8 cellular contexts compared by ENCODE assay signal in the genomic region with DNA sequence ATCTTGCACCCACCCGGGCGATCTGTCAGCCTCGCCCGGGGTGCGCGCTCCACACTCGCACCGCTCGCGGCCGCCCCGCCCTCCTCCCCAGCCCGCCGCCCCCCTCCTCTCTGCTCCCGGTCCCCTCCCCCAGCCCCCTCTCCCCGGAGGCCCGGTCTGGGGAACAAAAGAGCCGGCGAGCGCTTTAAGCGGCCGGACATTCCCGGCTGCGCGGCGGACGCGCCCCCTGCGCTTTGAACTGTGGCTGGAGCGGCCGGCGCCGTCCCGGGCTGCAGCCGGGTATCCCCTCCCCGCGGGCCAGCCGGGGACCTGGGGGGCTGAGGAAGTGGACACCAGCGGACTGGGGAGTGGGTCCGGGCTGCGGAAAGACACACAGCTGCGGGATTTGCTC. TPM values are rescaled to one million over a fixed set of nuclear protein-coding genes. Genes with fewer than 3 reads are reported as not detected.
DNase-seq lines count a peak whose midpoint lies in the region; ATAC-seq and TF ChIP-seq lines count a peak whose summit lies in the region.

Gene IGDCC3, minus strand, starts transcription at position 27 of the 391 bp plus-strand sequence. CDS start 214 bp downstream, outside the sequence.

- TF ChIP-seq POLR2A in sigmoid colon (IDR thresholded peaks at IDR 0.05), result no peak

- H3K9me3 Mint-ChIP-seq in activated CD4-positive, alpha-beta memory T cell treated with anti-CD3 and anti-CD28 coated beads for 36 hours, result no peaks in the 10 kb centered on the region

- CTCF ChIA-PET in activated CD4-positive, alpha-beta memory T cell treated with anti-CD3 and anti-CD28 coated beads for 36 hours (lab: Charles Lee), result interaction anchor here (0.6 to 1.4 kb wide), 3 partner anchors 10 to 474 kb away, joined by 3 to 4 read pairs (median 3); no protein-coding TSS in a partner anchor

- H3K4me1 ChIP-seq in right atrium auricular region, result peaks cover 0 to 19% of the 10 kb centered on the region in 2 donors
- peaks cover 0 to 24% (median 23%) of the 10 kb centered on the region in 4 donors for H3K4me1 ChIP-seq in sigmoid colon

- intact Hi-C loops in activated CD4-positive, alpha-beta memory T cell treated with anti-CD3 and anti-CD28 coated beads for 36 hours (cut with micrococcal nuclease), result no loop called here
- intact Hi-C loops in sigmoid colon (cut with DNase I), result no loop called here

- H3K27me3 Mint-ChIP-seq in activated CD4-positive, alpha-beta memory T cell treated with anti-CD3 and anti-CD28 coated beads for 36 hours, result peaks cover 51% of the 10 kb centered on the region

- TF ChIP-seq CTCF in right atrium auricular region (IDR thresholded peaks at IDR 0.05) (no peak), sigmoid colon (IDR thresholded peaks at IDR 0.05) (no peak)

- WGBS in sigmoid colon, 2 donors, result 1% methylated on average over 42 of the region's 42 CpGs

- no peak for ATAC-seq in GM21390 (IDR thresholded peaks at IDR 0.05; ENCODE audit: unreplicated experiment)

- H3K27me3 ChIP-seq in H7 (ENCODE audit: control insufficient read depth, insufficient read depth, low read length) (peaks cover 18% of the 10 kb centered on the region), right atrium auricular region (peaks cover 0 to 5% of the 10 kb centered on the region in 2 donors), sigmoid colon (peaks cover 0 to 77% (median 42%) of the 10 kb centered on the region in 3 donors)

- no peak within 1 kb of the TSS for H3K27ac ChIP-seq in right atrium auricular region
- no peak within 1 kb of the TSS for H3K27ac ChIP-seq in sigmoid colon

- no peaks in the 10 kb centered on the region; the same call in 1 of the 2 replicates for H3K36me3 ChIP-seq in H7 (replicated peaks; ENCODE audit: control insufficient read depth, insufficient read depth, low read length)
- no peaks in the 10 kb centered on the region for H3K36me3 ChIP-seq in right atrium auricular region
- no peaks in the 10 kb centered on the region for H3K36me3 ChIP-seq in sigmoid colon

- H3K27ac Mint-ChIP-seq in activated CD4-positive, alpha-beta memory T cell treated with anti-CD3 and anti-CD28 coated beads for 36 hours, result no peak within 1 kb of the TSS

- DNase-seq in H7, result peak; percentile 99
- no peak for DNase-seq in activated CD4-positive, alpha-beta memory T cell treated with anti-CD3 and anti-CD28 coated beads for 36 hours
- DNase-seq in right atrium auricular region (ENCODE audit: low spot score), result no peak
- no peak for DNase-seq in sigmoid colon
- DNase-seq in SKM-1 (lab: John Stamatoyannopoulos, UW; ENCODE audit: unreplicated experiment), result no peak
- no peak for DNase-seq in EL
- DNase-seq in activated gamma-delta T cell treated with Interleukin-2 at 50 U/mL for 16 hours, result no peak

- H3K4me3 ChIP-seq in H7 (ENCODE audit: insufficient read depth, low read depth, low read length), result peak within 1 kb of the TSS; percentile 93
- H3K4me3 ChIP-seq in right atrium auricular region, result peak within 1 kb of the TSS; percentile 39 to 60
- H3K4me3 ChIP-seq in sigmoid colon, result peak within 1 kb of the TSS; percentile 32 to 59 (median 54)

- H3K4me1 Mint-ChIP-seq in activated CD4-positive, alpha-beta memory T cell treated with anti-CD3 and anti-CD28 coated beads for 36 hours (ENCODE audit: low read depth), result peaks cover 14% of the 10 kb centered on the region

- TF ChIP-seq EP300 in sigmoid colon (IDR thresholded peaks at IDR 0.05), result no peak

- H3K36me3 Mint-ChIP-seq in activated CD4-positive, alpha-beta memory T cell treated with anti-CD3 and anti-CD28 coated beads for 36 hours, result no peaks in the 10 kb centered on the region

- H3K9me3 ChIP-seq in right atrium auricular region (no peaks in the 10 kb centered on the region), sigmoid colon (no peaks in the 10 kb centered on the region)

- H3K4me3 Mint-ChIP-seq in activated CD4-positive, alpha-beta memory T cell treated with anti-CD3 and anti-CD28 coated beads for 36 hours, result peak within 1 kb of the TSS; percentile 40

- POLR2A ChIA-PET in activated CD4-positive, alpha-beta memory T cell treated with anti-CD3 and anti-CD28 coated beads for 36 hours (lab: Charles Lee), result interaction anchor here (2.3 kb wide), 1 partner anchor 73 kb away, joined by 8 read pairs; the partner anchor contains the start of gene RNU5B-1

RNA-seq across cellular contexts. Expression of gene IGDCC3, which starts in this region (rescaled TPM):
- 38.3 and 39.7 TPM in 2 replicates for total RNA-seq in H7 (2014; rRNA removed; shearing (Covaris generic))
- not detected for total RNA-seq in activated CD4-positive, alpha-beta memory T cell treated with anti-CD3 and anti-CD28 coated beads for 36 hours
- total RNA-seq in right atrium auricular region (not detected), sigmoid colon (under 1 TPM in 3 of 4 donors, not detected in 1; under 0.01 to 0.55 (median 0.41) TPM)
- polyA plus RNA-seq in sigmoid colon, result under 1 TPM in 2 of 3 donors, not detected in 1; under 0.01 to 0.12 TPM

Comparison
In these comparisons a context has a peak if more than half of its experiments do, and no peak if none do; other contexts are left out.
1. RNA of gene IGDCC3 (total RNA-seq): 38.3 to 39.7 TPM in H7; under 0.01 to 0.55 TPM in sigmoid colon, not detected in right atrium auricular region and not detected in activated CD4-positive, alpha-beta memory T cell treated with anti-CD3 and anti-CD28 coated beads for 36 hours; every median in the first group is over 10 times any median in the second.
2. Peak in every context shown above with its lines, with median percentiles within 50 percentile points of each other: H3K4me3 ChIP-seq.